In genomic region chr18:56168049-56168781, GRCh38 we compare ENCODE assay signal across 11 cellular contexts.
DNase-seq lines count a peak whose midpoint lies in the region; ATAC-seq, FAIRE-seq and TF ChIP-seq lines count a peak whose summit lies in the region.
"Had no signal": no experiment of that assay in that cellular context is flagged by ENCODE, and none has a peak within 500 bp of the region (broad histone marks: within the 10 kb centered on the region; RNA-seq: fewer than 3 reads in every experiment).

No MANE protein-coding gene starts in this region.

- TF ChIP-seq CTCF in choroid plexus epithelial cell (conservative IDR thresholded peaks at IDR 0.05; ENCODE audit: low read depth, low read length) (no peak), thoracic aorta (IDR thresholded peaks at IDR 0.05) (no peak)

- peaks cover 11 to 18% of the 10 kb centered on the region in 2 donors for H3K4me1 ChIP-seq in thoracic aorta (ENCODE audit: control insufficient read depth in 1 of 2, low read depth in 2 of 2)

- no peaks in the 10 kb centered on the region for H3K27me3 ChIP-seq in thoracic aorta (replicated peaks; ENCODE audit: insufficient read depth)

- no peaks in the 10 kb centered on the region for H3K9me3 ChIP-seq in thoracic aorta

- H3K27ac ChIP-seq in thoracic aorta, result peak overlapping the region; percentile 40 to 53

- peak; percentile 18 for DNase-seq in HTR-8/SVneo (ENCODE audit: insufficient read length, low spot score)
- peak; percentile 59 for DNase-seq in choroid plexus epithelial cell (ENCODE audit: low read depth)
- DNase-seq in left lobe of liver (ENCODE audit: low spot score), result no peak
- no peak for DNase-seq in thoracic aorta (ENCODE audit: low spot score)
- no peak for DNase-seq in stimulated activated naive CD8-positive, alpha-beta T cell treated with anti-CD3 and anti-CD28 coated beads, Interleukin-15, Interleukin-2, amounts not matched to agents 100 U/mL and 50 U/mL, for 24 hours
- no peak for DNase-seq in NCI-H748 treated with DMSO at 0.1 percent for 48 hours (lab: John Stamatoyannopoulos, UW)
- no peak for DNase-seq in COLO668 (lab: John Stamatoyannopoulos, UW; ENCODE audit: unreplicated experiment)
- DNase-seq: stimulated activated CD4-positive, alpha-beta T cell treated with anti-CD3 and anti-CD28 coated beads, Interleukin-2, amount 100 ng/mL, for 48 hours; SW 1271 had no signal

- ATAC-seq in left lobe of liver (peak; percentile 29), thoracic aorta (ENCODE audit: insufficient number of reproducible peaks, low FRiP score, low read depth) (peak; percentile 43), HG02885 (IDR thresholded peaks at IDR 0.05; ENCODE audit: poor library complexity, unreplicated experiment) (no peak)
- ATAC-seq in stimulated activated naive CD8-positive, alpha-beta T cell treated with anti-CD3 and anti-CD28 coated beads, Interleukin-15, Interleukin-2, amounts not matched to agents 100 U/mL and 50 U/mL, for 24 hours, result no peak

- H3K4me3 ChIP-seq in choroid plexus epithelial cell (ENCODE audit: low read depth, low read length) (no peak overlapping the region), thoracic aorta (peak overlapping the region; percentile 1)

- no peak for FAIRE-seq in HTR-8/SVneo (lab: Jason Lieb, UNC)
- FAIRE-seq: GM12892 had no signal

- H3K36me3 ChIP-seq in thoracic aorta, result no peaks in the 10 kb centered on the region

Comparison
In these comparisons a context has a peak if more than half of its experiments do, and no peak if none do; other contexts are left out.
1. DNase-seq: peak in HTR-8/SVneo (single experiment) and choroid plexus epithelial cell (single experiment); none in left lobe of liver (single experiment), thoracic aorta (single experiment), stimulated activated naive CD8-positive, alpha-beta T cell treated with anti-CD3 and anti-CD28 coated beads, Interleukin-15, Interleukin-2, amounts not matched to agents 100 U/mL and 50 U/mL, for 24 hours (single experiment), NCI-H748 treated with DMSO at 0.1 percent for 48 hours (single experiment) and COLO668 (single experiment).
2. ATAC-seq: peak in left lobe of liver (single experiment) and thoracic aorta (single experiment); none in stimulated activated naive CD8-positive, alpha-beta T cell treated with anti-CD3 and anti-CD28 coated beads, Interleukin-15, Interleukin-2, amounts not matched to agents 100 U/mL and 50 U/mL, for 24 hours (single experiment) and HG02885 (single experiment).